In the genomic region with DNA sequence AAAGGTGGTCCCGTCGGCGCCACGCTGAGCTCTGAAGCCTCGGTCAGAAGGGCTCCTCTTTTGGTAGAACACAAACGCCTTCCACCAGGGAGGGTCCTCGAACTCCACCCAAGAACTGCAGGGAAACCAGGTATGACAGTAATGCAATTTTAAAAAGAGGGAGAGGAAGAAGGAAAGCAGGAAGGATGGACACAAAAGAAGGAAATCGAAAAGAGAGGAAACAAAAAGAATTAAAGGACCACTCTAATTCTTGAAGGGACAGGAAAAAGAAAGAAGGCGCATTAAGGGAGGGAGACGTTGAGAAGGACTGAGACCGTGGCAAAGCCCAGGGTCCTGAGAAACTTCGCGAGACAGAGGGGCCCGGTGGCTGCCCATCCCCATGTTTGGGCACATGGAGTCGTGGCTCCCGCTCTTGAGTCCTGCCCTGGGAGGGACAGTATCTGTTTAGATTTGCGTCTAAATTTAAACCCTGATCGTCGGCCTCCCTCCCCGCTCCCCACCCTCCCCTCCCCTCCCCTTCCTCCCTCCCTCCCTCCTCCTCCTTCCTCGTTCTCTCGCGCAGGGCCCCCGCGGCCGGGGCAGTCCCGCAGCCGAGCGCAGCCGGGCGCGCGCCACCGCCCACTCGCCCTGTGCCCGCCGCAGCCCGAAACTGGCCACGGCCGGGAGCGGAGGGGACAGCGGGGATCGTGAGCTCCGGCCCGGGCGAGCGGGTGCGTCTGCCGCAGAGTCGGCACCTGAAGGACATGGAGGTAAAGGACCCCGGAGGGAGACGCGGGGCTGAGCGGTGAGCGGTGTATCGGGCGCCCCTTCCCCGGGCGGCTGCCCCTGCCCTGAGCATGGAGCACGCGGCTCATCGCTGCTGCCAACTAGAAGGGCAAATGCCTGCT, we compare ENCODE assay signal across 8 cellular contexts. TPM values are rescaled to one million over a fixed set of nuclear protein-coding genes. Genes with fewer than 3 reads are reported as not detected.
DNase-seq lines count a peak whose midpoint lies in the region; ATAC-seq and TF ChIP-seq lines count a peak whose summit lies in the region.

A gene with protein sequence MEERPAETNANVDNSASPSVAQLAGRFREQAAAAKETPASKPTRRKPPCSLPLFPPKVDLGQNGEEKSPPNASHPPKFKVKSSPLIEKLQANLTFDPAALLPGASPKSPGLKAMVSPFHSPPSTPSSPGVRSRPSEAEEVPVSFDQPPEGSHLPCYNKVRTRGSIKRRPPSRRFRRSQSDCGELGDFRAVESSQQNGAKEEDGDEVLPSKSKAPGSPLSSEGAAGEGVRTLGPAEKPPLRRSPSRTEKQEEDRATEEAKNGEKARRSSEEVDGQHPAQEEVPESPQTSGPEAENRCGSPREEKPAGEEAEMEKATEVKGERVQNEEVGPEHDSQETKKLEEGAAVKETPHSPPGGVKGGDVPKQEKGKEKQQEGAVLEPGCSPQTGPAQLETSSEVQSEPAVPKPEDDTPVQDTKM (plus strand): TSS at position 552 of the 887 bp plus-strand sequence. CDS start 192 bp downstream, at position 744.

- H3K4me1 ChIP-seq in NT2/D1 (ENCODE audit: insufficient read depth, insufficient read length) (peaks cover 4% of the 10 kb centered on the region), cardiac muscle cell (ENCODE audit: low read depth) (peaks cover 52% of the 10 kb centered on the region), prostate gland (replicated peaks) (no peaks in the 10 kb centered on the region)

- H3K4me3 ChIP-seq in NT2/D1 (ENCODE audit: insufficient read length, low read depth): peak within 1 kb of the TSS; percentile 79
- peak within 1 kb of the TSS; percentile 92 for H3K4me3 ChIP-seq in cardiac muscle cell
- H3K4me3 ChIP-seq in prostate gland: peak within 1 kb of the TSS; percentile 37 to 45

- ATAC-seq in GM19468 (IDR thresholded peaks at IDR 0.05; ENCODE audit: extremely low read depth, unreplicated experiment) (peak; percentile 19), GM19328 (IDR thresholded peaks at IDR 0.05; ENCODE audit: unreplicated experiment) (no peak)

- 16% methylated on average over 47 of the region's 62 CpGs for WGBS in prostate gland

- intact Hi-C loops in prostate gland (cut with DNase I): loop anchor here (10.0 kb wide), 1 partner anchor 55 kb away; no protein-coding TSS in a partner anchor

- peaks cover 8% of the 10 kb centered on the region; the same call in 1 of the 2 replicates for H3K9me3 ChIP-seq in NT2/D1 (ENCODE audit: insufficient read depth, low read length)
- no peaks in the 10 kb centered on the region for H3K9me3 ChIP-seq in cardiac muscle cell (ENCODE audit: low read depth)
- no peaks in the 10 kb centered on the region for H3K9me3 ChIP-seq in prostate gland

- DNase-seq in NT2/D1 (ENCODE audit: low read depth, low spot score): no peak
- peak; percentile 54 for DNase-seq in activated gamma-delta T cell treated with Interleukin-2 at 50 U/mL for 16 hours
- peak in 1 of 2 donors; percentile 79 for DNase-seq in cardiac muscle cell (ENCODE audit: low read depth in 1 of 2, low spot score in 1 of 2)
- DNase-seq in prostate gland (ENCODE audit: low spot score): no peak
- DNase-seq in cerebellar nuclear complex (lab: John Stamatoyannopoulos, UW): no peak
- no peak for DNase-seq in Ammon's horn (ENCODE audit: low spot score)

- H3K27ac ChIP-seq in cardiac muscle cell (peak within 1 kb of the TSS; percentile 99), prostate gland (peak within 1 kb of the TSS; percentile 41 to 61)

- H3K36me3 ChIP-seq in NT2/D1 (ENCODE audit: insufficient read depth, insufficient read length, low read length): no peaks in the 10 kb centered on the region
- H3K36me3 ChIP-seq in cardiac muscle cell: no peaks in the 10 kb centered on the region
- no peaks in the 10 kb centered on the region for H3K36me3 ChIP-seq in prostate gland

- H3K27me3 ChIP-seq in NT2/D1 (ENCODE audit: insufficient read depth, insufficient read length): peaks cover 55% of the 10 kb centered on the region
- H3K27me3 ChIP-seq in cardiac muscle cell: no peaks in the 10 kb centered on the region
- H3K27me3 ChIP-seq in prostate gland (replicated peaks; ENCODE audit: insufficient read depth): no peaks in the 10 kb centered on the region

- TF ChIP-seq CTCF in cardiac muscle cell (IDR thresholded peaks at IDR 0.05; ENCODE audit: low read depth, low read length) (no peak), prostate gland (IDR thresholded peaks at IDR 0.05) (no peak)

- TF ChIP-seq POLR2A in prostate gland (IDR thresholded peaks at IDR 0.05): no peak

- H3K9ac ChIP-seq in NT2/D1 (ENCODE audit: insufficient read length, low read depth): peak within 1 kb of the TSS; percentile 86

RNA-seq across cellular contexts. Expression of the gene that starts here (rescaled TPM):
- 317 and 386 TPM in 2 replicates for total RNA-seq in cardiac muscle cell
- 77.3 and 100 TPM in 2 replicates for polyA plus RNA-seq in cardiac muscle cell
- 10 to 100 TPM in 1 of 2 donors, 1 to 10 TPM in 1; 2.8 to 13.8 TPM for total RNA-seq in prostate gland

Comparison
In these comparisons a context has a peak if more than half of its experiments do, and no peak if none do; other contexts are left out.
1. RNA of the gene that starts here (total RNA-seq): 317 to 386 TPM in cardiac muscle cell; 2.8 to 13.8 TPM in prostate gland; every median in the first group is over 10 times any median in the second.
2. H3K4me3 ChIP-seq: peak in every context shown above with its lines; median percentile 92 in cardiac muscle cell; 79 in NT2/D1; 41 in prostate gland.